In the genomic region with DNA sequence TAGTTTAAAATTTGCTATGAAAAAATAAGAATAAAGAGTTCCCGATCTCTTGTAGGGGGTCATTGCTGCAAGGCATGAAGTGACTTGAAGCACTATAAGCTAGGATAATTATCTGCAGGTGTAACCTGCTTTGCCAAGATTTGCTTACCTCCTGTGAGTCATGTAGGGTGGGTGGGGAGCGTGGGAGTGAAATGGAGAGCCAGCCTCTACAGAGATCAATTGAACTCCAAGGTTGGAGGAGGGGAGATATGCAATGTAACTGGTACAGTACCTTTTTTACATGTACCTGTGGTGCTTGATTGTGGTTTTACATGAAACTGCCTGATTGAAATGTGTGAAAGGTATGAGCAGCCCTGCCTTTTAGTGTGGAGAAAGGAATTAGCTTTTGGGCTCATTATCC, we compare ENCODE assay signal across 20 cellular contexts.
DNase-seq lines count a peak whose midpoint lies in the region; ATAC-seq and TF ChIP-seq lines count a peak whose summit lies in the region.
"Had no signal": no experiment of that assay in that cellular context is flagged by ENCODE, and none has a peak within 500 bp of the region (broad histone marks: within the 10 kb centered on the region; RNA-seq: fewer than 3 reads in every experiment).

No MANE protein-coding gene starts in this region.

- CTCF ChIA-PET in T-cell (lab: Charles Lee): no interaction called here

- H3K4me1 Mint-ChIP-seq in T-cell: peaks cover 0 to 11% (median 5%) of the 10 kb centered on the region in 3 donors
- H3K4me1 Mint-ChIP-seq: activated CD8-positive, alpha-beta memory T cell treated with anti-CD3 and anti-CD28 coated beads, Interleukin-2, amount 10 ng/mL, durations not matched to agents 7 days and 5 days; naive B cell had no signal

- H3K27ac Mint-ChIP-seq in T-cell: no peak overlapping the region
- H3K27ac Mint-ChIP-seq: activated CD8-positive, alpha-beta memory T cell treated with anti-CD3 and anti-CD28 coated beads, Interleukin-2, amount 10 ng/mL, durations not matched to agents 7 days and 5 days; CD4-positive, CD25-positive, alpha-beta regulatory T cell; naive B cell; stimulated activated naive CD8-positive, alpha-beta T cell treated with anti-CD3 and anti-CD28 coated beads, Interleukin-15, Interleukin-2, amounts not matched to agents 100 ng/mL and 50 ng/mL, for 24 hours had no signal

- no peaks in the 10 kb centered on the region for H4K20me1 ChIP-seq in osteoblast (ENCODE audit: insufficient read depth, low read length)

- peaks cover 0 to 5% of the 10 kb centered on the region in 2 donors for H3K27me3 Mint-ChIP-seq in T-cell
- H3K27me3 Mint-ChIP-seq: activated CD8-positive, alpha-beta memory T cell treated with anti-CD3 and anti-CD28 coated beads, Interleukin-2, amount 10 ng/mL, durations not matched to agents 7 days and 5 days; CD4-positive, CD25-positive, alpha-beta regulatory T cell; naive B cell had no signal

- no peak overlapping the region for H3K4me3 Mint-ChIP-seq in T-cell
- H3K4me3 Mint-ChIP-seq: activated CD8-positive, alpha-beta memory T cell treated with anti-CD3 and anti-CD28 coated beads, Interleukin-2, amount 10 ng/mL, durations not matched to agents 7 days and 5 days; CD4-positive, CD25-positive, alpha-beta regulatory T cell; naive B cell; stimulated activated naive CD8-positive, alpha-beta T cell treated with anti-CD3 and anti-CD28 coated beads, Interleukin-15, Interleukin-2, amounts not matched to agents 100 ng/mL and 50 ng/mL, for 24 hours had no signal

- H3K79me2 ChIP-seq in osteoblast (ENCODE audit: insufficient read depth, low read length): no peaks in the 10 kb centered on the region

- H3K4me1 ChIP-seq in osteoblast (ENCODE audit: insufficient read depth, low read length): no peaks in the 10 kb centered on the region
- H3K4me1 ChIP-seq: colonic mucosa had no signal

- peak; percentile 44 for DNase-seq in activated CD4-positive, alpha-beta T cell treated with anti-CD3 and anti-CD28 coated beads for 48 hours
- DNase-seq in activated CD4-positive, alpha-beta T cell treated with anti-CD3 and anti-CD28 coated beads for 1 hour: no peak
- DNase-seq in HPDE6-E6E7 (ENCODE audit: extremely low spot score) (peak; percentile 50), T-cell (no peak), osteoblast (ENCODE audit: insufficient read length, low spot score, missing footprints) (no peak)
- DNase-seq in activated naive CD4-positive, alpha-beta T cell treated with anti-CD3 and anti-CD28 coated beads, Interleukin-2, amount 50 U/mL, for 16 hours: peak; percentile 21
- peak; percentile 9 to 30 for DNase-seq in stimulated activated CD4-positive, alpha-beta T cell treated with anti-CD3 and anti-CD28 coated beads, Interleukin-1b, Interleukin-23, amount 100 ng/mL, for 4 hours (ENCODE audit: low read depth in 2 of 2)
- DNase-seq: activated CD8-positive, alpha-beta memory T cell treated with anti-CD3 and anti-CD28 coated beads, Interleukin-2, amount 10 ng/mL, durations not matched to agents 7 days and 5 days; activated gamma-delta T cell treated with Interleukin-2 at 50 U/mL for 16 hours; CD4-positive, CD25-positive, alpha-beta regulatory T cell; colonic mucosa; hippocampal formation; kidney; naive B cell; NCI-H1694; NCI-H226; Right ventricle myocardium superior; trophoblast cell had no signal

- H3K36me3 Mint-ChIP-seq in T-cell: no peaks in the 10 kb centered on the region
- H3K36me3 Mint-ChIP-seq: activated CD8-positive, alpha-beta memory T cell treated with anti-CD3 and anti-CD28 coated beads, Interleukin-2, amount 10 ng/mL, durations not matched to agents 7 days and 5 days; CD4-positive, CD25-positive, alpha-beta regulatory T cell; naive B cell had no signal

- no peaks in the 10 kb centered on the region for H3K36me3 ChIP-seq in osteoblast (ENCODE audit: insufficient read depth, low read length)
- H3K36me3 ChIP-seq: colonic mucosa had no signal

- ATAC-seq in T-cell (replicated peaks in 1 of 4) (no peak), HG03039 (IDR thresholded peaks at IDR 0.05; ENCODE audit: unreplicated experiment) (no peak)
- ATAC-seq: activated CD8-positive, alpha-beta memory T cell treated with anti-CD3 and anti-CD28 coated beads, Interleukin-2, amount 10 ng/mL, durations not matched to agents 7 days and 5 days had no signal

- H3K27ac ChIP-seq in osteoblast (ENCODE audit: low read depth, low read length): no peak overlapping the region
- H3K27ac ChIP-seq: colonic mucosa had no signal

- H2AFZ ChIP-seq in osteoblast (ENCODE audit: low read length): no peak overlapping the region

- H3K27me3 ChIP-seq in osteoblast (ENCODE audit: insufficient read depth, low read length): peaks cover 17% of the 10 kb centered on the region
- H3K27me3 ChIP-seq: colonic mucosa had no signal

- POLR2A ChIA-PET in T-cell (lab: Charles Lee): no interaction called here

- no peak overlapping the region for H3K4me2 ChIP-seq in osteoblast (ENCODE audit: insufficient read depth, low read length)

- no peak for TF ChIP-seq CTCF in osteoblast (IDR thresholded peaks at IDR 0.05; ENCODE audit: extremely low read depth, low read depth, low read length)

- no peak overlapping the region for H3K4me3 ChIP-seq in osteoblast (ENCODE audit: insufficient read depth, low read length)
- H3K4me3 ChIP-seq: colonic mucosa had no signal

- no peaks in the 10 kb centered on the region for H3K9me3 Mint-ChIP-seq in T-cell
- H3K9me3 Mint-ChIP-seq: stimulated activated naive CD8-positive, alpha-beta T cell treated with anti-CD3 and anti-CD28 coated beads, Interleukin-15, Interleukin-2, amounts not matched to agents 100 ng/mL and 50 ng/mL, for 24 hours had no signal

- no peaks in the 10 kb centered on the region for H3K9me3 ChIP-seq in osteoblast (ENCODE audit: low read depth, low read length)
- H3K9me3 ChIP-seq: colonic mucosa had no signal

Comparison
In these comparisons a context has a peak if more than half of its experiments do, and no peak if none do; other contexts are left out.
1. DNase-seq: peak in activated CD4-positive, alpha-beta T cell treated with anti-CD3 and anti-CD28 coated beads for 48 hours (single experiment), HPDE6-E6E7 (single experiment), activated naive CD4-positive, alpha-beta T cell treated with anti-CD3 and anti-CD28 coated beads, Interleukin-2, amount 50 U/mL, for 16 hours (single experiment) and stimulated activated CD4-positive, alpha-beta T cell treated with anti-CD3 and anti-CD28 coated beads, Interleukin-1b, Interleukin-23, amount 100 ng/mL, for 4 hours (2 of 2); none in activated CD4-positive, alpha-beta T cell treated with anti-CD3 and anti-CD28 coated beads for 1 hour (single experiment), T-cell (0 of 34) and osteoblast (single experiment).